In genomic region chr5:140605879-140606278, GRCh38 we compare ENCODE assay signal across 33 cellular contexts.
"Had no signal": no experiment of that assay in that cellular context is flagged by ENCODE, and none has a peak within 500 bp of the region (broad histone marks: within the 10 kb centered on the region; RNA-seq: fewer than 3 reads in every experiment).

No MANE protein-coding gene starts in this region.

- H3K27me3 ChIP-seq: SJSA1 had no signal

- ATAC-seq: activated CD8-positive, alpha-beta T cell treated with anti-CD3 and anti-CD28 coated beads, Interleukin-2, amount 10 ng/mL, durations not matched to agents 7 days and 5 days; activated naive CD8-positive, alpha-beta T cell treated with anti-CD3 and anti-CD28 coated beads, Interleukin-2, amount 50 U/mL, for 24 hours; Panc1 had no signal

- H3K4me2 ChIP-seq: SK-N-SH had no signal

- H3K9me3 ChIP-seq: SJSA1, SK-N-SH had no signal

- H3K36me3 ChIP-seq: SJSA1 had no signal

- H3K4me3 Mint-ChIP-seq: activated CD4-positive, alpha-beta T cell treated with anti-CD3 and anti-CD28 coated beads, Interleukin-2, amount 10 ng/mL, durations not matched to agents 7 days and 5 days; activated CD8-positive, alpha-beta T cell treated with anti-CD3 and anti-CD28 coated beads, Interleukin-2, amount 10 ng/mL, durations not matched to agents 7 days and 5 days; activated naive CD4-positive, alpha-beta T cell treated with anti-CD3 and anti-CD28 coated beads, Interleukin-2, amount 10 ng/mL, durations not matched to agents 7 days and 5 days; activated naive CD8-positive, alpha-beta T cell; activated naive CD8-positive, alpha-beta T cell treated with anti-CD3 and anti-CD28 coated beads, Interleukin-2, amount 50 U/mL, for 24 hours; activated T-cell treated with anti-CD3 and anti-CD28 coated beads, Interleukin-2, amount 50 U/mL, for 24 hours; brain; T-helper 1 cell treated with Interleukin-12 subunit alpha and Interleukin-12 subunit beta and Interleukin-4 antibody, amounts not matched to agents 30 μg/mL and 1 μg/mL, for 36 hours; T-helper 2 cell treated with Interferon-gamma antibody and Interleukin-4, amounts not matched to agents 5 μg/mL and 100 μg/mL, for 36 hours had no signal

- H3K27me3 Mint-ChIP-seq: activated naive CD8-positive, alpha-beta T cell; activated naive CD8-positive, alpha-beta T cell treated with anti-CD3 and anti-CD28 coated beads, Interleukin-2, amount 50 U/mL, for 24 hours had no signal

- H3K9ac ChIP-seq: SK-N-SH had no signal

- H3K4me3 ChIP-seq: SJSA1 had no signal

- H3K9me3 Mint-ChIP-seq: activated CD4-positive, alpha-beta T cell treated with anti-CD3 and anti-CD28 coated beads, Interleukin-2, amount 10 ng/mL, durations not matched to agents 7 days and 5 days; activated naive CD4-positive, alpha-beta T cell treated with anti-CD3 and anti-CD28 coated beads, Interleukin-2, amount 10 ng/mL, durations not matched to agents 7 days and 5 days; activated naive CD8-positive, alpha-beta T cell treated with anti-CD3 and anti-CD28 coated beads, Interleukin-2, amount 50 U/mL, for 24 hours; activated T-cell treated with anti-CD3 and anti-CD28 coated beads, Interleukin-2, amount 50 U/mL, for 24 hours; activated T-helper 2 cell treated with anti-CD3 and anti-CD28 coated beads, Interferon-gamma antibody, Interleukin-2, Interleukin-4, amounts not matched to agents 10 μg/mL and 5 μg/mL and 100 μg/mL, durations not matched to agents 14 hours and 24 hours and 36 hours; brain; T-helper 1 cell treated with Interleukin-12 subunit alpha and Interleukin-12 subunit beta and Interleukin-4 antibody, amounts not matched to agents 30 μg/mL and 1 μg/mL, for 36 hours; T-helper 2 cell treated with Interferon-gamma antibody and Interleukin-4, amounts not matched to agents 5 μg/mL and 100 μg/mL, for 36 hours had no signal

- H3K4me1 Mint-ChIP-seq: activated naive CD8-positive, alpha-beta T cell treated with anti-CD3 and anti-CD28 coated beads, Interleukin-2, amount 50 U/mL, for 24 hours; brain had no signal

- H3K27ac Mint-ChIP-seq: activated CD4-positive, alpha-beta T cell treated with anti-CD3 and anti-CD28 coated beads, Interleukin-2, amount 10 ng/mL, durations not matched to agents 7 days and 5 days; activated CD8-positive, alpha-beta T cell treated with anti-CD3 and anti-CD28 coated beads, Interleukin-2, amount 10 ng/mL, durations not matched to agents 7 days and 5 days; activated naive CD4-positive, alpha-beta T cell treated with anti-CD3 and anti-CD28 coated beads, Interleukin-2, amount 10 ng/mL, durations not matched to agents 7 days and 5 days; activated naive CD8-positive, alpha-beta T cell; activated naive CD8-positive, alpha-beta T cell treated with anti-CD3 and anti-CD28 coated beads, Interleukin-2, amount 50 U/mL, for 24 hours; activated T-cell treated with anti-CD3 and anti-CD28 coated beads, Interleukin-2, amount 50 U/mL, for 24 hours; activated T-helper 2 cell treated with anti-CD3 and anti-CD28 coated beads, Interferon-gamma antibody, Interleukin-2, Interleukin-4, amounts not matched to agents 10 μg/mL and 5 μg/mL and 100 μg/mL, durations not matched to agents 14 hours and 24 hours and 36 hours; brain; T-helper 1 cell treated with Interleukin-12 subunit alpha and Interleukin-12 subunit beta and Interleukin-4 antibody, amounts not matched to agents 30 μg/mL and 1 μg/mL, for 36 hours; T-helper 2 cell treated with Interferon-gamma antibody and Interleukin-4, amounts not matched to agents 5 μg/mL and 100 μg/mL, for 36 hours had no signal

- H3K27ac ChIP-seq: SJSA1 had no signal

- H3K36me3 Mint-ChIP-seq: activated naive CD4-positive, alpha-beta T cell treated with anti-CD3 and anti-CD28 coated beads, Interleukin-2, amount 10 ng/mL, durations not matched to agents 7 days and 5 days; activated naive CD8-positive, alpha-beta T cell; brain had no signal

- DNase-seq: activated CD4-positive, alpha-beta T cell treated with anti-CD3 and anti-CD28 coated beads, Interleukin-2, amount 10 ng/mL, durations not matched to agents 7 days and 5 days; activated CD4-positive, alpha-beta T cell treated with anti-CD3 and anti-CD28 coated beads, Interleukin-2, amount 50 U/mL, for 48 hours; activated CD8-positive, alpha-beta T cell treated with anti-CD3 and anti-CD28 coated beads, Interleukin-2, amount 10 ng/mL, durations not matched to agents 7 days and 5 days; activated gamma-delta T cell; activated naive CD4-positive, alpha-beta T cell treated with anti-CD3 and anti-CD28 coated beads, Interleukin-2, amount 10 ng/mL, durations not matched to agents 7 days and 5 days; activated naive CD8-positive, alpha-beta T cell treated with anti-CD3 and anti-CD28 coated beads, Interleukin-2, amount 50 U/mL, for 24 hours; activated T-cell treated with anti-CD3 and anti-CD28 coated beads, Interleukin-2, amount 50 U/mL, for 24 hours; anterior cingulate cortex; central memory CD4-positive, alpha-beta T cell; Kasumi-1; KG1; MM.1S; MV-4-11; NCI-H1092; NCI-H1417; NCI-H146; NCI-H187; NCI-H2029 treated with DMSO at 0.1 percent for 48 hours; NCI-H2107; NCI-H2171; NCI-H226; NCI-H446 treated with DMSO at 0.1 percent for 48 hours; NCI-H524; NCI-H69; SHP77; SK-N-SH had no signal
